In genomic region chr5:146891511-146891910, GRCh38 we compare ENCODE assay signal across 18 cellular contexts. TPM values are rescaled to one million over a fixed set of nuclear protein-coding genes. Genes with fewer than 3 reads are reported as not detected.
DNase-seq lines count a peak whose midpoint lies in the region; ATAC-seq lines count a peak whose summit lies in the region.
"Had no signal": no experiment of that assay in that cellular context is flagged by ENCODE, and none has a peak within 500 bp of the region (broad histone marks: within the 10 kb centered on the region; RNA-seq: fewer than 3 reads in every experiment).

No MANE protein-coding gene starts in this region.

- ATAC-seq in central memory CD8-positive, alpha-beta T cell (replicated peaks; ENCODE audit: extremely low read depth, poor library complexity, severe bottlenecking): peak; percentile 64
- ATAC-seq in natural killer cell treated with Interleukin-12 subunit alpha and Interleukin-12 subunit beta and Interleukin-15 and Interleukin-18, amount 100 ng/mL, for 72 hours: peak in 1 of 2 donors; percentile 49
- ATAC-seq in HG03378 (IDR thresholded peaks at IDR 0.05; ENCODE audit: unreplicated experiment): no peak
- ATAC-seq: CD8-positive, alpha-beta T cell; GM12878; GM23338; HCT116 had no signal

- no peak for DNase-seq in central memory CD8-positive, alpha-beta T cell (ENCODE audit: low spot score in 2 of 2)
- DNase-seq in kidney glomerular epithelial cell (lab: John Stamatoyannopoulos, UW) (peak; percentile 24), SKM-1 (lab: John Stamatoyannopoulos, UW; ENCODE audit: unreplicated experiment) (no peak), cerebellum (ENCODE audit: low spot score) (no peak)
- no peak for DNase-seq in natural killer cell treated with Interleukin-12 subunit alpha and Interleukin-12 subunit beta and Interleukin-15 and Interleukin-18, amount 100 ng/mL, for 72 hours (ENCODE audit: low spot score)
- DNase-seq: Caco-2; CD8-positive, alpha-beta T cell; DMS 273 treated with DMSO at 0.1 percent for 48 hours; DMS79; EL; GDM1; H9 had no signal

- no peaks in the 10 kb centered on the region for H3K9me3 Mint-ChIP-seq in central memory CD8-positive, alpha-beta T cell
- H3K9me3 Mint-ChIP-seq in natural killer cell treated with Interleukin-12 subunit alpha and Interleukin-12 subunit beta and Interleukin-15 and Interleukin-18, amount 100 ng/mL, for 72 hours: no peaks in the 10 kb centered on the region
- H3K9me3 Mint-ChIP-seq: CD8-positive, alpha-beta T cell had no signal

- no peak overlapping the region for H3K27ac Mint-ChIP-seq in central memory CD8-positive, alpha-beta T cell (ENCODE audit: low read depth)
- H3K27ac Mint-ChIP-seq in natural killer cell treated with Interleukin-12 subunit alpha and Interleukin-12 subunit beta and Interleukin-15 and Interleukin-18, amount 100 ng/mL, for 72 hours: peak overlapping the region; percentile 56 to 67
- H3K27ac Mint-ChIP-seq: B cell; CD4-positive, CD25-positive, alpha-beta regulatory T cell; CD8-positive, alpha-beta T cell; H9 had no signal

- H3K4me1 Mint-ChIP-seq in central memory CD8-positive, alpha-beta T cell: peaks cover 39% of the 10 kb centered on the region
- peaks cover 41 to 42% of the 10 kb centered on the region in 2 donors for H3K4me1 Mint-ChIP-seq in natural killer cell treated with Interleukin-12 subunit alpha and Interleukin-12 subunit beta and Interleukin-15 and Interleukin-18, amount 100 ng/mL, for 72 hours (ENCODE audit: low read depth in 2 of 2)
- H3K4me1 Mint-ChIP-seq: B cell had no signal

- H3K27me3 Mint-ChIP-seq in central memory CD8-positive, alpha-beta T cell: no peaks in the 10 kb centered on the region
- no peaks in the 10 kb centered on the region for H3K27me3 Mint-ChIP-seq in natural killer cell treated with Interleukin-12 subunit alpha and Interleukin-12 subunit beta and Interleukin-15 and Interleukin-18, amount 100 ng/mL, for 72 hours
- H3K27me3 Mint-ChIP-seq: B cell; CD4-positive, CD25-positive, alpha-beta regulatory T cell had no signal

- no peak overlapping the region for H3K4me3 Mint-ChIP-seq in central memory CD8-positive, alpha-beta T cell
- H3K4me3 Mint-ChIP-seq in natural killer cell treated with Interleukin-12 subunit alpha and Interleukin-12 subunit beta and Interleukin-15 and Interleukin-18, amount 100 ng/mL, for 72 hours: peak overlapping the region; percentile 16
- H3K4me3 Mint-ChIP-seq: B cell; CD4-positive, CD25-positive, alpha-beta regulatory T cell; CD8-positive, alpha-beta T cell; GM23338; H9 had no signal

- no peaks in the 10 kb centered on the region for H3K36me3 Mint-ChIP-seq in central memory CD8-positive, alpha-beta T cell (ENCODE audit: insufficient read depth)
- H3K36me3 Mint-ChIP-seq in natural killer cell treated with Interleukin-12 subunit alpha and Interleukin-12 subunit beta and Interleukin-15 and Interleukin-18, amount 100 ng/mL, for 72 hours: peaks cover 7% of the 10 kb centered on the region
- H3K36me3 Mint-ChIP-seq: CD4-positive, CD25-positive, alpha-beta regulatory T cell; CD8-positive, alpha-beta T cell had no signal

RNA-seq across cellular contexts. Expression of gene PPP2R2B, which starts 13.0 kb away (rescaled TPM):
- total RNA-seq in natural killer cell treated with Interleukin-12 subunit alpha and Interleukin-12 subunit beta and Interleukin-15 and Interleukin-18, amount 100 ng/mL, for 72 hours: 10 to 100 TPM; 12.6 to 20.0 TPM
- total RNA-seq in cerebellum: 64.4 TPM
- total RNA-seq: B cell, GM12878 had no signal
